Comparison of ENCODE assay signal across 1 cellular context in genomic region chr17:48561894-48562810, GRCh38.
TF ChIP-seq lines count a peak whose summit lies in the region.

No MANE protein-coding gene starts in this region.

TF ChIP-seq in HepG2, 621 proteins besides CTCF, POLR2A, EP300 and RAD21:
- no peak for TF ChIP-seq HNRNPL (IDR thresholded peaks at IDR 0.05; ENCODE audit: low read depth, low read length)
- no peak for TF ChIP-seq ZKSCAN8 (CRISPR knock-in tag; IDR thresholded peaks at IDR 0.05; ENCODE audit: borderline replicate concordance)
- TF ChIP-seq GATA4 (IDR thresholded peaks at IDR 0.05; ENCODE audit: borderline replicate concordance, low read depth): no peak
- no peak for TF ChIP-seq ZNF335 (CRISPR knock-in tag; IDR thresholded peaks at IDR 0.05)
- no peak for TF ChIP-seq ZNF780A (CRISPR knock-in tag; IDR thresholded peaks at IDR 0.05)
- no peak for TF ChIP-seq TRIM22 (IDR thresholded peaks at IDR 0.05)
- no peak for TF ChIP-seq GZF1 (CRISPR knock-in tag; IDR thresholded peaks at IDR 0.05)
- no peak for TF ChIP-seq ZBTB38 (CRISPR knock-in tag; IDR thresholded peaks at IDR 0.05)
